17 cellular contexts compared by ENCODE assay signal in genomic region chr1:92826792-92827191, GRCh38. TPM values are rescaled to one million over a fixed set of nuclear protein-coding genes. Genes with fewer than 3 reads are reported as not detected.
DNase-seq lines count a peak whose midpoint lies in the region; ATAC-seq and TF ChIP-seq lines count a peak whose summit lies in the region.
"Had no signal": no experiment of that assay in that cellular context is flagged by ENCODE, and none has a peak within 500 bp of the region (broad histone marks: within the 10 kb centered on the region; RNA-seq: fewer than 3 reads in every experiment).

No MANE protein-coding gene starts in this region.

- no peak overlapping the region for H3K4me2 ChIP-seq in HCT116 (ENCODE audit: low read length)
- H3K4me2 ChIP-seq: GM23338 had no signal

- no peak overlapping the region for H3K4me3 Mint-ChIP-seq in stimulated activated effector memory CD8-positive, alpha-beta T cell treated with anti-CD3 and anti-CD28 coated beads, Interleukin-12 subunit alpha, Interleukin-12 subunit beta, amount 100 ng/mL, for 72 hours
- H3K4me3 Mint-ChIP-seq: GM23338 had no signal

- RAD21 ChIA-PET in HCT116 (lab: Charles Lee; ENCODE audit: low non-redundant PET in 1 of 2, low total read pairs in 2 of 2, uncharacterized antibody in 2 of 2, unreplicated experiment in 2 of 2), result interaction anchor here in 1 of 2 experiments (0.7 kb wide), 1 partner anchor 324 kb away, joined by 5 read pairs; no protein-coding TSS in a partner anchor

- no TSS peak for BruUV-seq in HCT116 (replicated peaks; lab: Mats Ljungman, UMichigan)

- H3K79me2 ChIP-seq in HCT116 (ENCODE audit: insufficient read depth, low read length), result no peaks in the 10 kb centered on the region; the same call in 1 of the 2 replicates

- no peaks in the 10 kb centered on the region for H3K9me2 ChIP-seq in HCT116 (ENCODE audit: insufficient read depth)

- intact Hi-C loops in HCT116 (cut with micrococcal nuclease), result no loop called here

- H3K4me1 ChIP-seq in HCT116 (ENCODE audit: control insufficient read depth in 1 of 2, insufficient read depth in 2 of 2, low read length in 2 of 2), result peaks cover 5 to 14% of the 10 kb centered on the region in 2 experiments; a peak in 3 of 4 replicates

- POLR2A ChIA-PET in HCT116 (lab: Charles Lee), result interaction anchor here (1.3 kb wide), 1 partner anchor 22 kb away, joined by 3 read pairs; no protein-coding TSS in a partner anchor

- no peaks in the 10 kb centered on the region for H3K36me3 ChIP-seq in HCT116 (ENCODE audit: control insufficient read depth in 1 of 2, insufficient read depth in 2 of 2, low read length in 2 of 2)
- H3K36me3 ChIP-seq: SJSA1 had no signal

- no peaks in the 10 kb centered on the region for H3K9me3 ChIP-seq in HCT116 (ENCODE audit: control insufficient read depth in 1 of 2, insufficient read depth in 1 of 2, low read depth in 1 of 2, low read length in 2 of 2)
- H3K9me3 ChIP-seq: SJSA1 had no signal

- no peak for ATAC-seq in HCT116
- no peak for ATAC-seq in stimulated activated effector memory CD8-positive, alpha-beta T cell treated with anti-CD3 and anti-CD28 coated beads, Interleukin-12 subunit alpha, Interleukin-12 subunit beta, amount 100 ng/mL, for 72 hours
- ATAC-seq: GM23338 had no signal

- H3K27ac ChIP-seq in HCT116 (ENCODE audit: low read depth, low read length) (no peak overlapping the region), substantia nigra (ENCODE audit: low read depth, low read length, poor library complexity, severe bottlenecking) (no peak overlapping the region)
- H3K27ac ChIP-seq: SJSA1 had no signal

- TF ChIP-seq CTCF in HCT116 (IDR thresholded peaks at IDR 0.05 in 2 of 3, conservative IDR thresholded peaks at IDR 0.05 in 1 of 3; ENCODE audit: borderline replicate concordance in 1 of 3, insufficient read depth in 1 of 3, low read depth in 2 of 3, low read length in 2 of 3) (no peak), fibroblast of villous mesenchyme (IDR thresholded peaks at IDR 0.05; ENCODE audit: insufficient read depth, low read depth, low read length) (no peak)

- DNase-seq in Daoy (ENCODE audit: low read depth) (peak; percentile 60), HCT116 (ENCODE audit: low read depth, low spot score) (no peak), T1000 (lab: John Stamatoyannopoulos, UW) (peak; percentile 4), fibroblast of villous mesenchyme (ENCODE audit: low read depth) (peak; percentile 22), substantia nigra (lab: John Stamatoyannopoulos, UW) (no peak), NCI-H774 (lab: John Stamatoyannopoulos, UW) (no peak)
- DNase-seq in activated CD8-positive, alpha-beta memory T cell treated with anti-CD3 and anti-CD28 coated beads, Interleukin-2, amount 50 U/mL, for 48 hours, result no peak
- DNase-seq in stimulated activated effector memory CD8-positive, alpha-beta T cell treated with anti-CD3 and anti-CD28 coated beads, Interleukin-12 subunit alpha, Interleukin-12 subunit beta, amount 100 ng/mL, for 72 hours (ENCODE audit: low spot score in 2 of 2), result no peak
- DNase-seq: C1 segment of cervical spinal cord, IMR-90, Kasumi-1, NCI-H1105 treated with DMSO at 0.1 percent for 48 hours, NCI-H187, NCI-H446 treated with DMSO at 0.1 percent for 48 hours, NCI-H748 treated with DMSO at 0.1 percent for 48 hours had no signal

- TF ChIP-seq RAD21 in HCT116 (IDR thresholded peaks at IDR 0.05; ENCODE audit: low read depth), result no peak

- TF ChIP-seq POLR2A in HCT116 (IDR thresholded peaks at IDR 0.05; ENCODE audit: borderline replicate concordance, extremely low read depth, insufficient read depth, insufficient read length), result no peak

- H3K27me3 ChIP-seq in HCT116 (ENCODE audit: insufficient read depth, low read length), result no peaks in the 10 kb centered on the region
- H3K27me3 ChIP-seq: SJSA1 had no signal

- no peak overlapping the region for H3K27ac Mint-ChIP-seq in stimulated activated effector memory CD8-positive, alpha-beta T cell treated with anti-CD3 and anti-CD28 coated beads, Interleukin-12 subunit alpha, Interleukin-12 subunit beta, amount 100 ng/mL, for 72 hours
- H3K27ac Mint-ChIP-seq: GM23338 had no signal

- no peaks in the 10 kb centered on the region for H4K20me1 ChIP-seq in HCT116 (ENCODE audit: insufficient read depth)

- H3K4me1 Mint-ChIP-seq in stimulated activated effector memory CD8-positive, alpha-beta T cell treated with anti-CD3 and anti-CD28 coated beads, Interleukin-12 subunit alpha, Interleukin-12 subunit beta, amount 100 ng/mL, for 72 hours, result peaks cover 3% of the 10 kb centered on the region
- H3K4me1 Mint-ChIP-seq: GM23338 had no signal

- no peak overlapping the region for H3K4me3 ChIP-seq in HCT116 (replicated peaks in 1 of 2; ENCODE audit: low read depth in 1 of 2, low read length in 2 of 2)
- H3K4me3 ChIP-seq in fibroblast of villous mesenchyme (ENCODE audit: low read depth, low read length), result no peak overlapping the region
- H3K4me3 ChIP-seq: GM23338, SJSA1 had no signal

- peaks cover 5% of the 10 kb centered on the region for H3K36me3 Mint-ChIP-seq in stimulated activated effector memory CD8-positive, alpha-beta T cell treated with anti-CD3 and anti-CD28 coated beads, Interleukin-12 subunit alpha, Interleukin-12 subunit beta, amount 100 ng/mL, for 72 hours

- peak overlapping the region; percentile 84 for H2AFZ ChIP-seq in HCT116 (ENCODE audit: low read depth, low read length, poor library complexity, severe bottlenecking)
- H2AFZ ChIP-seq: GM23338 had no signal

- H3K9me3 Mint-ChIP-seq in stimulated activated effector memory CD8-positive, alpha-beta T cell treated with anti-CD3 and anti-CD28 coated beads, Interleukin-12 subunit alpha, Interleukin-12 subunit beta, amount 100 ng/mL, for 72 hours, result no peaks in the 10 kb centered on the region
- H3K9me3 Mint-ChIP-seq: GM23338 had no signal

- CTCF ChIA-PET in HCT116 (lab: Charles Lee), result interaction anchor here (2.8 kb wide), 1 partner anchor 8 kb away, joined by 17 read pairs; no protein-coding TSS in a partner anchor

- H3K9ac ChIP-seq in HCT116 (ENCODE audit: low read length), result no peak overlapping the region

TF ChIP-seq in HCT116, 20 proteins besides CTCF, POLR2A, EP300 and RAD21:
- TF ChIP-seq SRF (IDR thresholded peaks at IDR 0.05; ENCODE audit: low read depth) (no peak), ZFX (IDR thresholded peaks at IDR 0.05) (0 out of 2 replicates have a peak, but pooled peaks have one; percentile 25)

RNA-seq across cellular contexts. Expression of gene RPL5, which starts 5.0 kb away (rescaled TPM):
- total RNA-seq in Daoy (2014; rRNA removed; shearing (Covaris generic)), result 2,479 and 2,594 TPM in 2 replicates
- total RNA-seq in HCT116 (2021; ENCODE audit: unreplicated experiment) (1,480 TPM), fibroblast of villous mesenchyme (920 and 947 TPM in 2 replicates)
- 1,450 and 1,677 TPM in 2 replicates for polyA plus RNA-seq in HCT116 (2012)

RNA-seq across cellular contexts. Expression of gene EVI5, which starts 41.9 kb away (rescaled TPM):
- 18.9 and 19.2 TPM in 2 replicates for total RNA-seq in Daoy (2014; rRNA removed; shearing (Covaris generic))
- 21.8 TPM for total RNA-seq in HCT116 (2021; ENCODE audit: unreplicated experiment)
- polyA plus RNA-seq in HCT116 (2012), result 3.3 and 3.5 TPM in 2 replicates
- total RNA-seq in fibroblast of villous mesenchyme, result 58.7 and 69.6 TPM in 2 replicates

Comparison
In these comparisons a context has a peak if more than half of its experiments do, and no peak if none do; other contexts are left out.
1. DNase-seq: peak in Daoy (single experiment), T1000 (single experiment) and fibroblast of villous mesenchyme (single experiment); none in HCT116 (single experiment), substantia nigra (0 of 49), activated CD8-positive, alpha-beta memory T cell treated with anti-CD3 and anti-CD28 coated beads, Interleukin-2, amount 50 U/mL, for 48 hours (single experiment), NCI-H774 (single experiment) and stimulated activated effector memory CD8-positive, alpha-beta T cell treated with anti-CD3 and anti-CD28 coated beads, Interleukin-12 subunit alpha, Interleukin-12 subunit beta, amount 100 ng/mL, for 72 hours (0 of 2).